8 cellular contexts compared by ENCODE assay signal in the genomic region with DNA sequence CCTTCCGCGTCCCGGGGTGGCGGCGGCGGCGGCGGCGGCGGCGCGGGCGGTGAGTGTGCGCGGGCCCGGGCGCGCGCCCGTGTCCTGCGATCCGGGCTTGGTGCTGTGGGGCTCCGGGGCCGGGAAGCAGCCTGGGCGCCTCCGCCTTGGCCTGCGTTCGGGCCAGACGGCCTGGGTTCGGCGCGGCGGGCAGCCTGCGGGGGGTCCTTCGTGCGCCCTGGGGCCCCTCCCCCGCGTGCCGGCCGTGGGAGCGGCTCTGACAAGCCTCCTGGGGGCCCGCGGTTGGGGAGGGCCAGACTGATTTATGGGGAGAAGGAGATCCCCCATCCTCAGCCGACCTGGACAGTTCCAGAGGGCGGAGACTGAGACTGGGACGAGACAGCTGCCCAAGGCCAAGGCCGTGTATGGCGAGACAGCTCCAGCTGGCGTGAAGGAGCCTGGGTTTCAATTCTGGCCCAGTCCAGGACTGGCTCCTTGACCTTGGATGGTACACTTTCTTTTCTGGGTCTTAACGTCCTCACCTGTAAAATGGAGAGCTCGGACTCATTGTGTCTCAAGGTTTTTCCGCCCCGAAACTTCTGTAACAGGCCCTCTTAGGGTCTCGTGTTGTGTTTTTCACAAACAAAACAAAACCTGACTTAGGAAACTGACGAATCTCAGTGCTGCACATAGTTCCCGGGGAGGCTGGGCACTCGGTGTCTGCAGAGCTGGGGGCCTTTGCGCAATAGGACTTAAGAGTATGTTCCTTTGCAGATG. TPM values are rescaled to one million over a fixed set of nuclear protein-coding genes. Genes with fewer than 3 reads are reported as not detected.
DNase-seq lines count a peak whose midpoint lies in the region; ATAC-seq and TF ChIP-seq lines count a peak whose summit lies in the region.

No MANE protein-coding gene starts in this region.

- H3K9me3 Mint-ChIP-seq in Caco-2 (ENCODE audit: unreplicated experiment) (no peaks in the 10 kb centered on the region), progenitor cell of endocrine pancreas (ENCODE audit: low read depth) (no peaks in the 10 kb centered on the region)

- H3K36me3 ChIP-seq in Caco-2 (ENCODE audit: control insufficient read depth, insufficient read depth, low read length) (no peaks in the 10 kb centered on the region; the same call in 1 of the 2 replicates), right atrium auricular region (no peaks in the 10 kb centered on the region)

- H3K27ac Mint-ChIP-seq in Caco-2 (ENCODE audit: unreplicated experiment): peak overlapping the region; percentile 82
- H3K27ac Mint-ChIP-seq in progenitor cell of endocrine pancreas: peak overlapping the region; percentile 60

- peak overlapping the region; percentile 74 to 83 for H3K27ac ChIP-seq in right atrium auricular region

- H3K4me3 Mint-ChIP-seq in Caco-2 (ENCODE audit: unreplicated experiment) (peak overlapping the region; percentile 75), progenitor cell of endocrine pancreas (ENCODE audit: low read depth) (peak overlapping the region; percentile 72)

- H3K4me1 ChIP-seq in Caco-2 (0 out of 2 replicates have a peak, but pooled peaks cover 10% of the 10 kb centered on the region), right atrium auricular region (peaks cover 0 to 32% of the 10 kb centered on the region in 2 donors)

- H3K36me3 Mint-ChIP-seq in Caco-2 (ENCODE audit: insufficient read depth, unreplicated experiment) (peaks cover 11% of the 10 kb centered on the region), progenitor cell of endocrine pancreas (ENCODE audit: insufficient read depth) (peaks cover 2% of the 10 kb centered on the region)

- no peaks in the 10 kb centered on the region for H3K27me3 ChIP-seq in Caco-2 (replicated peaks; ENCODE audit: control insufficient read depth, insufficient read depth, low read length)
- no peaks in the 10 kb centered on the region for H3K27me3 ChIP-seq in right atrium auricular region

- TF ChIP-seq CTCF in Caco-2 (IDR thresholded peaks at IDR 0.05; ENCODE audit: insufficient read depth in 1 of 2, low read depth in 1 of 2, low read length in 1 of 2, severe bottlenecking in 1 of 2, unreplicated experiment in 1 of 2) (no peak), right atrium auricular region (IDR thresholded peaks at IDR 0.05) (no peak), progenitor cell of endocrine pancreas (IDR thresholded peaks at IDR 0.05; ENCODE audit: unreplicated experiment) (no peak)

- POLR2A ChIA-PET in Caco-2 (lab: Charles Lee): interaction anchor here (1.0 to 3.0 kb wide), 2 partner anchors 24 to 206 kb away, joined by 3 to 25 read pairs; a partner anchor contains a TSS

- H3K4me1 Mint-ChIP-seq in Caco-2 (ENCODE audit: low read depth, unreplicated experiment) (peaks cover 13% of the 10 kb centered on the region), progenitor cell of endocrine pancreas (ENCODE audit: low read depth) (peaks cover 7% of the 10 kb centered on the region)

- DNase-seq in Caco-2 (peak; percentile 70 to 71), RKO (ENCODE audit: low spot score) (peak; percentile 74), amniotic epithelial cell (ENCODE audit: low read depth) (peak; percentile 96), right atrium auricular region (ENCODE audit: low spot score) (peak; percentile 70), progenitor cell of endocrine pancreas (ENCODE audit: low spot score, unreplicated experiment) (peak; percentile 36), cortex of kidney (lab: John Stamatoyannopoulos, UW) (no peak)

- no TSS peak for BruUV-seq in Caco-2 (replicated peaks; lab: Mats Ljungman, UMichigan)

- intact Hi-C loops in Caco-2 (cut with micrococcal nuclease; ENCODE audit: unreplicated experiment): loop anchor here (1.0 to 2.0 kb wide), 3 partner anchors 25 to 73 kb away; a partner anchor contains a TSS

- ATAC-seq in GM19397 (IDR thresholded peaks at IDR 0.05; ENCODE audit: unreplicated experiment) (peak; percentile 51), HG03520 (IDR thresholded peaks at IDR 0.05; ENCODE audit: unreplicated experiment) (peak; percentile 39)

- CTCF ChIA-PET in Caco-2 (lab: Charles Lee): interaction anchor here (0.6 to 1.9 kb wide), 3 partner anchors 24 to 73 kb away, joined by 3 to 8 read pairs (median 4); a partner anchor contains a TSS

- no peaks in the 10 kb centered on the region for H3K9me3 ChIP-seq in Caco-2
- H3K9me3 ChIP-seq in right atrium auricular region: no peaks in the 10 kb centered on the region

- peak overlapping the region; percentile 39 for H3K4me3 ChIP-seq in Caco-2 (ENCODE audit: low read depth, low read length)
- peak overlapping the region; percentile 56 to 73 for H3K4me3 ChIP-seq in right atrium auricular region

- H3K27me3 Mint-ChIP-seq in Caco-2 (ENCODE audit: insufficient read depth, unreplicated experiment) (no peaks in the 10 kb centered on the region), progenitor cell of endocrine pancreas (peaks cover 4% of the 10 kb centered on the region)

RNA-seq across cellular contexts. Expression of a gene that starts 0.6 kb away (rescaled TPM):
- total RNA-seq in Caco-2 (2022) (15.1 and 21.2 TPM in 2 replicates), right atrium auricular region (1 to 10 TPM; 2.9 to 4.0 TPM), progenitor cell of endocrine pancreas (6.5 and 7.1 TPM in 2 replicates)

RNA-seq across cellular contexts. Expression of a gene that starts 24.1 kb away (rescaled TPM):
- total RNA-seq in Caco-2 (2022) (143 and 147 TPM in 2 replicates), right atrium auricular region (100 to 1,000 TPM; 141 to 153 TPM), progenitor cell of endocrine pancreas (121 and 123 TPM in 2 replicates)

RNA-seq across cellular contexts. Expression of a gene that starts 45.9 kb away (rescaled TPM):
- total RNA-seq in Caco-2 (2022) (not detected in 2 replicates), right atrium auricular region (not detected), progenitor cell of endocrine pancreas (not detected in 2 replicates)
